ENCODE assay signal across 43 cellular contexts in the genomic region with DNA sequence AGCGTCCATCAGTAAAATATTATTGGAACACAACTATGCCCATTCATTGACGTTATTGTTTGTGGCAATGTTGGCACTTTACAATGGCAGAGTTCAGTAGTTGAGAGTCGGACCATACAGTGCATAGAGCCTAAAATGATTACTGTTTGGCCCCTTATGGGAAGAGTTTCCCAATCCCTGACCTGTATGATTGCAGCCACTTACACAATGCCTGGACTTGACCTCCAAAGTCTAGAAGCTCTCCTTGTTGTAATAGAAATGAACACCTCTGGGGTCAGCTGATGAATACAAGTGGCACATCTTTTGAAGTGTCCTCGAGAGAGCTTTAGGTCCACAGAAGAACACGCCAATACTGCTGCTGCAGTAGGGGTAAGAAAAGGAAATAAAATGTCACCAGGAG. TPM values are rescaled to one million over a fixed set of nuclear protein-coding genes. Genes with fewer than 3 reads are reported as not detected.
"Had no signal": no experiment of that assay in that cellular context is flagged by ENCODE, and none has a peak within 500 bp of the region (broad histone marks: within the 10 kb centered on the region; RNA-seq: fewer than 3 reads in every experiment).

No MANE protein-coding gene starts in this region.

- H3K4me1 ChIP-seq: adrenal gland, ascending aorta, body of pancreas, breast epithelium had no signal

- H3K36me3 ChIP-seq: adrenal gland, ascending aorta, brain microvascular endothelial cell, breast epithelium, cardiac muscle cell had no signal

- ATAC-seq: activated naive CD4-positive, alpha-beta T cell treated with anti-CD3 and anti-CD28 coated beads, Interleukin-2, amount 50 U/mL, for 72 hours; activated naive CD8-positive, alpha-beta T cell treated with anti-CD3 and anti-CD28 coated beads, Interleukin-2, amount 50 U/mL, for 24 hours; activated T-cell treated with anti-CD3 and anti-CD28 coated beads, Interleukin-2, amount 50 U/mL, for 4 hours; activated T-cell treated with anti-CD3 and anti-CD28 coated beads, Interleukin-2, amount 50 U/mL, for 72 hours; activated T-helper 17 cell treated with anti-CD3 and anti-CD28 coated beads, Interleukin-2, amount 50 U/mL, for 72 hours; body of pancreas had no signal

- H3K4me3 Mint-ChIP-seq: activated naive CD4-positive, alpha-beta T cell treated with anti-CD3 and anti-CD28 coated beads for 36 hours; activated naive CD4-positive, alpha-beta T cell treated with anti-CD3 and anti-CD28 coated beads, Interleukin-2, amount 10 ng/mL, durations not matched to agents 7 days and 5 days; activated naive CD4-positive, alpha-beta T cell treated with anti-CD3 and anti-CD28 coated beads, Interleukin-2, amount 50 U/mL, for 24 hours; activated naive CD8-positive, alpha-beta T cell; activated naive CD8-positive, alpha-beta T cell treated with anti-CD3 and anti-CD28 coated beads, Interleukin-2, amount 10 ng/mL, durations not matched to agents 7 days and 5 days; activated naive CD8-positive, alpha-beta T cell treated with anti-CD3 and anti-CD28 coated beads, Interleukin-2, amount 50 U/mL, for 24 hours; activated T-cell treated with anti-CD3 and anti-CD28 coated beads, Interleukin-2, amount 50 U/mL, for 24 hours; activated T-cell treated with anti-CD3 and anti-CD28 coated beads, Interleukin-2, amount 50 U/mL, for 4 hours; activated T-cell treated with anti-CD3 and anti-CD28 coated beads, Interleukin-2, amount 50 U/mL, for 72 hours; activated T-helper 1 cell treated with anti-CD3 and anti-CD28 coated beads, Interleukin-12 subunit alpha, Interleukin-12 subunit beta, Interleukin-2, Interleukin-4 antibody, amounts not matched to agents 30 ng/mL and 10 ng/mL and 1 ng/mL, durations not matched to agents 14 hours and 24 hours and 36 hours; activated T-helper 17 cell treated with anti-CD3 and anti-CD28 coated beads, Interleukin-2, amount 50 U/mL, for 72 hours; brain; central memory CD8-positive, alpha-beta T cell had no signal

- H3K9me3 ChIP-seq: adrenal gland, ascending aorta, body of pancreas, breast epithelium had no signal

- FAIRE-seq: astrocyte, bronchial epithelial cell had no signal

- DNase-seq: activated effector memory CD4-positive, alpha-beta T cell treated with anti-CD3 and anti-CD28 coated beads, Interleukin-2, amount 50 U/mL, for 16 hours; activated effector memory CD4-positive, alpha-beta T cell treated with Interleukin-2 at 50 U/mL for 16 hours; activated gamma-delta T cell; activated gamma-delta T cell treated with Interleukin-2 at 50 U/mL for 16 hours; activated naive CD4-positive, alpha-beta T cell; activated naive CD4-positive, alpha-beta T cell treated with anti-CD3 and anti-CD28 coated beads for 36 hours; activated naive CD4-positive, alpha-beta T cell treated with anti-CD3 and anti-CD28 coated beads, Interleukin-2, amount 10 ng/mL, durations not matched to agents 7 days and 5 days; activated naive CD4-positive, alpha-beta T cell treated with anti-CD3 and anti-CD28 coated beads, Interleukin-2, amount 50 U/mL, for 16 hours; activated naive CD4-positive, alpha-beta T cell treated with Interleukin-2 at 50 U/mL for 16 hours; activated naive CD8-positive, alpha-beta T cell treated with anti-CD3 and anti-CD28 coated beads, Interleukin-2, amount 10 ng/mL, durations not matched to agents 7 days and 5 days; activated naive CD8-positive, alpha-beta T cell treated with anti-CD3 and anti-CD28 coated beads, Interleukin-2, amount 50 U/mL, for 24 hours; activated T-cell treated with anti-CD3 and anti-CD28 coated beads, Interleukin-2, amount 50 U/mL, for 1 hour; activated T-cell treated with anti-CD3 and anti-CD28 coated beads, Interleukin-2, amount 50 U/mL, for 24 hours; activated T-cell treated with anti-CD3 and anti-CD28 coated beads, Interleukin-2, amount 50 U/mL, for 4 hours; activated T-cell treated with anti-CD3 and anti-CD28 coated beads, Interleukin-2, amount 50 U/mL, for 48 hours; activated T-cell treated with anti-CD3 and anti-CD28 coated beads, Interleukin-2, amount 50 U/mL, for 72 hours; adrenal gland; amniotic stem cell; amygdala; anterior cingulate cortex; aorta; body of pancreas; brain microvascular endothelial cell; caudate nucleus; central memory CD4-positive, alpha-beta T cell; cerebellar nuclear complex had no signal

- H3K4me1 Mint-ChIP-seq: activated naive CD4-positive, alpha-beta T cell treated with anti-CD3 and anti-CD28 coated beads, Interleukin-2, amount 10 ng/mL, durations not matched to agents 7 days and 5 days; activated naive CD4-positive, alpha-beta T cell treated with anti-CD3 and anti-CD28 coated beads, Interleukin-2, amount 50 U/mL, for 24 hours; activated naive CD8-positive, alpha-beta T cell treated with anti-CD3 and anti-CD28 coated beads, Interleukin-2, amount 10 ng/mL, durations not matched to agents 7 days and 5 days; activated naive CD8-positive, alpha-beta T cell treated with anti-CD3 and anti-CD28 coated beads, Interleukin-2, amount 50 U/mL, for 24 hours; activated T-helper 17 cell treated with anti-CD3 and anti-CD28 coated beads, Interleukin-2, amount 50 U/mL, for 72 hours; central memory CD8-positive, alpha-beta T cell had no signal

- H3K27ac ChIP-seq: adrenal gland, ascending aorta, body of pancreas, brain microvascular endothelial cell, breast epithelium, cardiac muscle cell had no signal

- H3K27me3 Mint-ChIP-seq: activated naive CD4-positive, alpha-beta T cell treated with anti-CD3 and anti-CD28 coated beads, Interleukin-2, amount 50 U/mL, for 24 hours; activated naive CD8-positive, alpha-beta T cell; activated naive CD8-positive, alpha-beta T cell treated with anti-CD3 and anti-CD28 coated beads, Interleukin-2, amount 50 U/mL, for 24 hours; activated T-cell treated with anti-CD3 and anti-CD28 coated beads, Interleukin-2, amount 50 U/mL, for 24 hours had no signal

- H3K4me3 ChIP-seq: adrenal gland, ascending aorta, body of pancreas, breast epithelium, cardiac muscle cell had no signal

- H3K27me3 ChIP-seq: adrenal gland, ascending aorta, body of pancreas, brain microvascular endothelial cell, breast epithelium, cardiac muscle cell had no signal

- H3K9me3 Mint-ChIP-seq: activated naive CD4-positive, alpha-beta T cell treated with anti-CD3 and anti-CD28 coated beads for 36 hours; activated naive CD4-positive, alpha-beta T cell treated with anti-CD3 and anti-CD28 coated beads, Interleukin-2, amount 10 ng/mL, durations not matched to agents 7 days and 5 days; activated naive CD4-positive, alpha-beta T cell treated with anti-CD3 and anti-CD28 coated beads, Interleukin-2, amount 50 U/mL, for 24 hours; activated naive CD4-positive, alpha-beta T cell treated with anti-CD3 and anti-CD28 coated beads, Interleukin-2, amount 50 U/mL, for 72 hours; activated naive CD8-positive, alpha-beta T cell treated with anti-CD3 and anti-CD28 coated beads, Interleukin-2, amount 10 ng/mL, durations not matched to agents 7 days and 5 days; activated naive CD8-positive, alpha-beta T cell treated with anti-CD3 and anti-CD28 coated beads, Interleukin-2, amount 50 U/mL, for 24 hours; activated T-cell treated with anti-CD3 and anti-CD28 coated beads, Interleukin-2, amount 50 U/mL, for 24 hours; activated T-cell treated with anti-CD3 and anti-CD28 coated beads, Interleukin-2, amount 50 U/mL, for 4 hours; activated T-cell treated with anti-CD3 and anti-CD28 coated beads, Interleukin-2, amount 50 U/mL, for 72 hours; activated T-helper 1 cell treated with anti-CD3 and anti-CD28 coated beads, Interleukin-12 subunit alpha, Interleukin-12 subunit beta, Interleukin-2, Interleukin-4 antibody, amounts not matched to agents 30 ng/mL and 10 ng/mL and 1 ng/mL, durations not matched to agents 14 hours and 24 hours and 36 hours; activated T-helper 17 cell treated with anti-CD3 and anti-CD28 coated beads, Interleukin-2, amount 50 U/mL, for 72 hours; activated T-helper 2 cell treated with anti-CD3 and anti-CD28 coated beads, Interferon-gamma antibody, Interleukin-2, Interleukin-4, amounts not matched to agents 10 μg/mL and 5 μg/mL and 100 μg/mL, durations not matched to agents 14 hours and 24 hours and 36 hours; brain; central memory CD8-positive, alpha-beta T cell had no signal

- H3K36me3 Mint-ChIP-seq: activated naive CD4-positive, alpha-beta T cell treated with anti-CD3 and anti-CD28 coated beads, Interleukin-2, amount 10 ng/mL, durations not matched to agents 7 days and 5 days; activated naive CD4-positive, alpha-beta T cell treated with anti-CD3 and anti-CD28 coated beads, Interleukin-2, amount 50 U/mL, for 24 hours; activated naive CD4-positive, alpha-beta T cell treated with anti-CD3 and anti-CD28 coated beads, Interleukin-2, amount 50 U/mL, for 72 hours; activated naive CD8-positive, alpha-beta T cell; activated naive CD8-positive, alpha-beta T cell treated with anti-CD3 and anti-CD28 coated beads, Interleukin-2, amount 10 ng/mL, durations not matched to agents 7 days and 5 days; brain had no signal

- H3K27ac Mint-ChIP-seq: activated naive CD4-positive, alpha-beta T cell treated with anti-CD3 and anti-CD28 coated beads for 36 hours; activated naive CD4-positive, alpha-beta T cell treated with anti-CD3 and anti-CD28 coated beads, Interleukin-2, amount 10 ng/mL, durations not matched to agents 7 days and 5 days; activated naive CD4-positive, alpha-beta T cell treated with anti-CD3 and anti-CD28 coated beads, Interleukin-2, amount 50 U/mL, for 24 hours; activated naive CD4-positive, alpha-beta T cell treated with anti-CD3 and anti-CD28 coated beads, Interleukin-2, amount 50 U/mL, for 72 hours; activated naive CD8-positive, alpha-beta T cell; activated naive CD8-positive, alpha-beta T cell treated with anti-CD3 and anti-CD28 coated beads, Interleukin-2, amount 10 ng/mL, durations not matched to agents 7 days and 5 days; activated naive CD8-positive, alpha-beta T cell treated with anti-CD3 and anti-CD28 coated beads, Interleukin-2, amount 50 U/mL, for 24 hours; activated T-cell treated with anti-CD3 and anti-CD28 coated beads, Interleukin-2, amount 50 U/mL, for 24 hours; activated T-cell treated with anti-CD3 and anti-CD28 coated beads, Interleukin-2, amount 50 U/mL, for 72 hours; activated T-helper 1 cell treated with anti-CD3 and anti-CD28 coated beads, Interleukin-12 subunit alpha, Interleukin-12 subunit beta, Interleukin-2, Interleukin-4 antibody, amounts not matched to agents 30 ng/mL and 10 ng/mL and 1 ng/mL, durations not matched to agents 14 hours and 24 hours and 36 hours; activated T-helper 17 cell treated with anti-CD3 and anti-CD28 coated beads, Interleukin-2, amount 50 U/mL, for 72 hours; activated T-helper 2 cell treated with anti-CD3 and anti-CD28 coated beads, Interferon-gamma antibody, Interleukin-2, Interleukin-4, amounts not matched to agents 10 μg/mL and 5 μg/mL and 100 μg/mL, durations not matched to agents 14 hours and 24 hours and 36 hours; brain had no signal

RNA-seq across cellular contexts. Expression of gene NOX3, which starts 59.0 kb away (rescaled TPM):
- total RNA-seq: activated naive CD4-positive, alpha-beta T cell treated with anti-CD3 and anti-CD28 coated beads for 36 hours; activated naive CD4-positive, alpha-beta T cell treated with anti-CD3 and anti-CD28 coated beads, Interleukin-2, amount 50 U/mL, for 72 hours; activated naive CD8-positive, alpha-beta T cell treated with anti-CD3 and anti-CD28 coated beads, Interleukin-2, amount 10 ng/mL, durations not matched to agents 7 days and 5 days; activated T-cell treated with anti-CD3 and anti-CD28 coated beads, Interleukin-2, amount 50 U/mL, for 4 hours; activated T-cell treated with anti-CD3 and anti-CD28 coated beads, Interleukin-2, amount 50 U/mL, for 72 hours; activated T-helper 1 cell treated with anti-CD3 and anti-CD28 coated beads, Interleukin-12 subunit alpha, Interleukin-12 subunit beta, Interleukin-2, Interleukin-4 antibody, amounts not matched to agents 30 ng/mL and 10 ng/mL and 1 ng/mL, durations not matched to agents 14 hours and 24 hours and 36 hours; activated T-helper 17 cell treated with anti-CD3 and anti-CD28 coated beads, Interleukin-2, amount 50 U/mL, for 72 hours; activated T-helper 2 cell treated with anti-CD3 and anti-CD28 coated beads, Interferon-gamma antibody, Interleukin-2, Interleukin-4, amounts not matched to agents 10 μg/mL and 5 μg/mL and 100 μg/mL, durations not matched to agents 14 hours and 24 hours and 36 hours; adrenal gland; aorta; ascending aorta; body of pancreas; breast epithelium; bronchial epithelial cell; cardiac muscle cell; cardiac septum; cerebellum; chondrocyte had no signal
- polyA plus RNA-seq: adipose tissue, aorta, cardiac muscle cell had no signal
